In genomic region chr1:16631248-16632043, GRCh38 we compare ENCODE assay signal across 12 cellular contexts. TPM values are rescaled to one million over a fixed set of nuclear protein-coding genes. Genes with fewer than 3 reads are reported as not detected.
DNase-seq lines count a peak whose midpoint lies in the region; ATAC-seq and TF ChIP-seq lines count a peak whose summit lies in the region.
"Had no signal": no experiment of that assay in that cellular context is flagged by ENCODE, and none has a peak within 500 bp of the region (broad histone marks: within the 10 kb centered on the region; RNA-seq: fewer than 3 reads in every experiment).

No MANE protein-coding gene starts in this region.

- no peaks in the 10 kb centered on the region for H3K9me3 ChIP-seq in mesenchymal stem cell (ENCODE audit: control insufficient read depth, low read length)
- H3K9me3 ChIP-seq in suprapubic skin: no peaks in the 10 kb centered on the region

- H3K27ac Mint-ChIP-seq in chondrocyte (ENCODE audit: unreplicated experiment): no peak overlapping the region

- TF ChIP-seq CTCF in chondrocyte (IDR thresholded peaks at IDR 0.05) (no peak), suprapubic skin (IDR thresholded peaks at IDR 0.05) (no peak)

- H4K91ac ChIP-seq in mesenchymal stem cell (ENCODE audit: low read length): no peak overlapping the region

- WGBS in mesenchymal stem cell: 94% methylated on average over 20 of the region's 20 CpGs
- 91% methylated on average over 20 of the region's 20 CpGs for WGBS in suprapubic skin

- H3K9ac ChIP-seq in mesenchymal stem cell (ENCODE audit: low read length): no peak overlapping the region

- H3K23ac ChIP-seq in mesenchymal stem cell (ENCODE audit: low read length in 2 of 2): no peak overlapping the region

- no peak overlapping the region for H2BK120ac ChIP-seq in mesenchymal stem cell (ENCODE audit: low read depth, low read length)

- H3K4me2 ChIP-seq in mesenchymal stem cell (ENCODE audit: low read length, poor library complexity, severe bottlenecking): no peak overlapping the region

- H2BK5ac ChIP-seq in mesenchymal stem cell (ENCODE audit: low read depth, low read length, poor library complexity, severe bottlenecking): no peak overlapping the region

- H3K14ac ChIP-seq in mesenchymal stem cell (ENCODE audit: low read length in 2 of 2): no peak overlapping the region

- H3K4me3 ChIP-seq in mesenchymal stem cell (ENCODE audit: insufficient read depth in 1 of 2, low read depth in 1 of 2, low read length in 2 of 2) (no peak overlapping the region), suprapubic skin (no peak overlapping the region)

- H3K36me3 ChIP-seq in mesenchymal stem cell (ENCODE audit: control insufficient read depth in 1 of 2, insufficient read depth in 2 of 2, low read depth in 1 of 2, low read length in 2 of 2): peaks cover 61 to 67% of the 10 kb centered on the region in 2 experiments
- peaks cover 71% of the 10 kb centered on the region for H3K36me3 ChIP-seq in suprapubic skin

- no peak overlapping the region for H2BK12ac ChIP-seq in mesenchymal stem cell (ENCODE audit: low read length in 2 of 2)

- no peak overlapping the region for H3K18ac ChIP-seq in mesenchymal stem cell (ENCODE audit: low read depth in 1 of 2, low read length in 2 of 2)

- peaks cover 28% of the 10 kb centered on the region for H3K36me3 Mint-ChIP-seq in activated T-cell treated with anti-CD3 and anti-CD28 coated beads, Interleukin-2, amount 50 U/mL, for 4 hours (ENCODE audit: insufficient read depth)
- H3K36me3 Mint-ChIP-seq in chondrocyte (ENCODE audit: low read depth): peaks cover 46% of the 10 kb centered on the region

- no peak overlapping the region for H3K4me3 Mint-ChIP-seq in activated T-cell treated with anti-CD3 and anti-CD28 coated beads, Interleukin-2, amount 50 U/mL, for 4 hours
- no peak overlapping the region for H3K4me3 Mint-ChIP-seq in chondrocyte (ENCODE audit: unreplicated experiment)

- H3K4ac ChIP-seq in mesenchymal stem cell (ENCODE audit: low read depth in 1 of 2, low read length in 2 of 2): no peak overlapping the region

- H2AFZ ChIP-seq in mesenchymal stem cell (ENCODE audit: low read depth, low read length): no peak overlapping the region

- H3K27ac ChIP-seq in mesenchymal stem cell (ENCODE audit: low read length, poor library complexity, severe bottlenecking) (no peak overlapping the region), suprapubic skin (no peak overlapping the region)

- DNase-seq in activated T-cell treated with anti-CD3 and anti-CD28 coated beads, Interleukin-2, amount 50 U/mL, for 1 hour: peak; percentile 27
- DNase-seq in activated T-cell treated with anti-CD3 and anti-CD28 coated beads, Interleukin-2, amount 50 U/mL, for 4 hours: no peak
- DNase-seq in chondrocyte (ENCODE audit: low spot score): peak; percentile 99
- no peak for DNase-seq in mesenchymal stem cell
- DNase-seq in suprapubic skin (ENCODE audit: low spot score in 2 of 2): peak; percentile 82 to 86
- DNase-seq in anterior cingulate cortex (lab: John Stamatoyannopoulos, UW): no peak
- no peak for DNase-seq in NCI-H1048 (lab: John Stamatoyannopoulos, UW)
- DNase-seq: midbrain, NCI-H146, trophoblast cell had no signal

- no peak for TF ChIP-seq EP300 in suprapubic skin (IDR thresholded peaks at IDR 0.05)

- peaks cover 2% of the 10 kb centered on the region for H3K4me1 ChIP-seq in mesenchymal stem cell (ENCODE audit: control insufficient read depth, insufficient read depth, low read depth, low read length)
- no peaks in the 10 kb centered on the region for H3K4me1 ChIP-seq in suprapubic skin

- TF ChIP-seq POLR2A in suprapubic skin (IDR thresholded peaks at IDR 0.05): no peak

- H4K8ac ChIP-seq in mesenchymal stem cell (ENCODE audit: low read length): peak overlapping the region; percentile 30

- H3K79me1 ChIP-seq in mesenchymal stem cell (replicated peaks; ENCODE audit: low read length, poor library complexity, severe bottlenecking): peaks cover 42% of the 10 kb centered on the region

- no peak overlapping the region for H2BK15ac ChIP-seq in mesenchymal stem cell (ENCODE audit: low read depth, poor library complexity, severe bottlenecking)

- ATAC-seq in activated T-cell treated with anti-CD3 and anti-CD28 coated beads, Interleukin-2, amount 50 U/mL, for 4 hours: no peak
- ATAC-seq in HG03135 (IDR thresholded peaks at IDR 0.05; ENCODE audit: unreplicated experiment): no peak

- no peaks in the 10 kb centered on the region for H3K9me3 Mint-ChIP-seq in activated T-cell treated with anti-CD3 and anti-CD28 coated beads, Interleukin-2, amount 50 U/mL, for 4 hours
- no peaks in the 10 kb centered on the region for H3K9me3 Mint-ChIP-seq in chondrocyte (ENCODE audit: low read depth)

- no peaks in the 10 kb centered on the region for H3K27me3 ChIP-seq in mesenchymal stem cell (ENCODE audit: control insufficient read depth in 1 of 2, insufficient read depth in 1 of 2, low read length in 2 of 2)
- H3K27me3 ChIP-seq in suprapubic skin: no peaks in the 10 kb centered on the region

- no peaks in the 10 kb centered on the region for H3K27me3 Mint-ChIP-seq in activated T-cell treated with anti-CD3 and anti-CD28 coated beads, Interleukin-2, amount 50 U/mL, for 4 hours (ENCODE audit: low read depth)
- no peaks in the 10 kb centered on the region for H3K27me3 Mint-ChIP-seq in chondrocyte (ENCODE audit: low read depth)

- H3K4me1 Mint-ChIP-seq in activated T-cell treated with anti-CD3 and anti-CD28 coated beads, Interleukin-2, amount 50 U/mL, for 4 hours (ENCODE audit: low read depth): no peaks in the 10 kb centered on the region
- H3K4me1 Mint-ChIP-seq in chondrocyte (ENCODE audit: low read depth): peaks cover 2% of the 10 kb centered on the region

- no peak overlapping the region for H2AK5ac ChIP-seq in mesenchymal stem cell (ENCODE audit: low read length, severe bottlenecking)

RNA-seq across cellular contexts. Expression of gene NBPF1, which starts 18.1 kb away (rescaled TPM):
- 1 to 10 TPM; 4.9 to 8.4 (median 5.8) TPM for total RNA-seq in activated T-cell treated with anti-CD3 and anti-CD28 coated beads, Interleukin-2, amount 50 U/mL, for 4 hours
- 52.1 to 67.7 TPM (median 58.9 TPM) in 3 replicates for total RNA-seq in chondrocyte
- 17.1 TPM for polyA plus RNA-seq in mesenchymal stem cell (2013, experiment 1 of 2)
- 15.7 TPM for polyA plus RNA-seq in mesenchymal stem cell (2013, experiment 2 of 2)
- 10 to 100 TPM; 12.9 to 49.1 (median 23.8) TPM for total RNA-seq in suprapubic skin

RNA-seq across cellular contexts. Expression of gene RNU1-3, which starts 35.3 kb away (rescaled TPM):
- 1,000 to 10,000 TPM; 1,321 to 1,622 (median 1,616) TPM for total RNA-seq in activated T-cell treated with anti-CD3 and anti-CD28 coated beads, Interleukin-2, amount 50 U/mL, for 4 hours
- total RNA-seq in chondrocyte: 1,438 to 1,620 TPM (median 1,579 TPM) in 3 replicates
- not detected for polyA plus RNA-seq in mesenchymal stem cell (2013, experiment 1 of 2)
- not detected for polyA plus RNA-seq in mesenchymal stem cell (2013, experiment 2 of 2)
- under 1 TPM; under 0.01 TPM for total RNA-seq in suprapubic skin
- total RNA-seq: H4 had no signal

Comparison
In these comparisons a context has a peak if more than half of its experiments do, and no peak if none do; other contexts are left out.
1. DNase-seq: peak in activated T-cell treated with anti-CD3 and anti-CD28 coated beads, Interleukin-2, amount 50 U/mL, for 1 hour (single experiment), chondrocyte (single experiment) and suprapubic skin (2 of 2); none in activated T-cell treated with anti-CD3 and anti-CD28 coated beads, Interleukin-2, amount 50 U/mL, for 4 hours (single experiment), mesenchymal stem cell (single experiment), anterior cingulate cortex (0 of 58) and NCI-H1048 (single experiment).
2. RNA of gene RNU1-3, which starts 35.3 kb away (total RNA-seq): 1,321 to 1,622 TPM in activated T-cell treated with anti-CD3 and anti-CD28 coated beads, Interleukin-2, amount 50 U/mL, for 4 hours and 1,438 to 1,620 TPM in chondrocyte; under 0.01 TPM in suprapubic skin; every median in the first group is over 1,000 times any median in the second.